ENCODE assay signal across 10 cellular contexts in genomic region chr10:6543431-6544005, GRCh38. TPM values are rescaled to one million over a fixed set of nuclear protein-coding genes. Genes with fewer than 3 reads are reported as not detected.
DNase-seq lines count a peak whose midpoint lies in the region; ATAC-seq and TF ChIP-seq lines count a peak whose summit lies in the region.
"Had no signal": no experiment of that assay in that cellular context is flagged by ENCODE, and none has a peak within 500 bp of the region (broad histone marks: within the 10 kb centered on the region; RNA-seq: fewer than 3 reads in every experiment).

No MANE protein-coding gene starts in this region.

- peak overlapping the region; percentile 22 for H3K27ac ChIP-seq in colonic mucosa
- H3K27ac ChIP-seq in tibial artery = no peak overlapping the region

- H3K4me3 ChIP-seq in colonic mucosa (no peak overlapping the region), tibial artery (no peak overlapping the region)

- H3K4me1 ChIP-seq in colonic mucosa (no peaks in the 10 kb centered on the region), tibial artery (no peaks in the 10 kb centered on the region)

- H3K9me3 ChIP-seq in colonic mucosa = no peaks in the 10 kb centered on the region
- H3K9me3 ChIP-seq in tibial artery = no peaks in the 10 kb centered on the region

- H3K9ac ChIP-seq in colonic mucosa (ENCODE audit: low read depth in 2 of 2, low read length in 2 of 2) = no peak overlapping the region

- peak; percentile 66 for ATAC-seq in GM21447 (IDR thresholded peaks at IDR 0.05; ENCODE audit: unreplicated experiment)
- ATAC-seq in GM21423 (IDR thresholded peaks at IDR 0.05; ENCODE audit: unreplicated experiment) = no peak
- no peak for ATAC-seq in Right ventricle myocardium superior (ENCODE audit: poor library complexity)

- DNase-seq in activated CD4-positive, CD25-positive, alpha-beta regulatory T cell treated with anti-CD3 and anti-CD28 coated beads, Interleukin-2, amount 50 U/mL, for 72 hours = peak; percentile 53
- no peak for DNase-seq in colonic mucosa
- DNase-seq in stimulated activated CD8-positive, alpha-beta memory T cell treated with anti-CD3 and anti-CD28 coated beads, Interleukin-7, amount 100 ng/mL, for 4 hours (ENCODE audit: low read depth in 2 of 2) = peak; percentile 19 to 36
- DNase-seq in tibial artery = no peak
- no peak for DNase-seq in Right ventricle myocardium superior
- no peak for DNase-seq in DMS53 treated with DMSO at 0.1 percent for 48 hours (lab: John Stamatoyannopoulos, UW; ENCODE audit: unreplicated experiment)
- DNase-seq: head of caudate nucleus, NCI-H1436 had no signal

- intact Hi-C loops in colonic mucosa (cut with DNase I) (no loop called here), tibial artery (cut with DNase I; ENCODE audit: low total_unique reads) (no loop called here), Right ventricle myocardium superior (cut with DNase I) (no loop called here)

- H3K36me3 ChIP-seq in colonic mucosa = no peaks in the 10 kb centered on the region
- H3K36me3 ChIP-seq in tibial artery = no peaks in the 10 kb centered on the region

- H3K27me3 ChIP-seq in colonic mucosa (no peaks in the 10 kb centered on the region), tibial artery (no peaks in the 10 kb centered on the region)

- no peak for TF ChIP-seq CTCF in colonic mucosa (IDR thresholded peaks at IDR 0.05)
- TF ChIP-seq CTCF in tibial artery (IDR thresholded peaks at IDR 0.05) = no peak

RNA-seq across cellular contexts. Expression of gene PRKCQ, which starts 36.6 kb away (rescaled TPM):
- under 1 TPM; 0.93 to 0.94 TPM for total RNA-seq in colonic mucosa
- 0.30 TPM for total RNA-seq in Right ventricle myocardium superior

Comparison
In these comparisons a context has a peak if more than half of its experiments do, and no peak if none do; other contexts are left out.
1. DNase-seq: peak in activated CD4-positive, CD25-positive, alpha-beta regulatory T cell treated with anti-CD3 and anti-CD28 coated beads, Interleukin-2, amount 50 U/mL, for 72 hours (single experiment) and stimulated activated CD8-positive, alpha-beta memory T cell treated with anti-CD3 and anti-CD28 coated beads, Interleukin-7, amount 100 ng/mL, for 4 hours (2 of 2); none in colonic mucosa (single experiment), tibial artery (0 of 2), Right ventricle myocardium superior (single experiment) and DMS53 treated with DMSO at 0.1 percent for 48 hours (single experiment).